Comparison of ENCODE assay signal across 8 cellular contexts in genomic region chr15:25862087-25862468, GRCh38. TPM values are rescaled to one million over a fixed set of nuclear protein-coding genes. Genes with fewer than 3 reads are reported as not detected.
DNase-seq lines count a peak whose midpoint lies in the region; ATAC-seq and TF ChIP-seq lines count a peak whose summit lies in the region.

No MANE protein-coding gene starts in this region.

- no peak overlapping the region for H3K27ac ChIP-seq in PC-3 (ENCODE audit: low read length)

- peak overlapping the region; percentile 75 for H3K4me3 ChIP-seq in PC-3 (ENCODE audit: low read length)

- H3K79me2 ChIP-seq in PC-3 (ENCODE audit: low read length): no peaks in the 10 kb centered on the region

- BruUV-seq in PC-3 (replicated peaks; lab: Mats Ljungman, UMichigan): no TSS peak

- peaks cover 12% of the 10 kb centered on the region for H3K36me3 Mint-ChIP-seq in effector memory CD8-positive, alpha-beta T cell (ENCODE audit: insufficient read depth)
- no peaks in the 10 kb centered on the region for H3K36me3 Mint-ChIP-seq in natural killer cell

- intact Hi-C loops in PC-3 (cut with micrococcal nuclease): no loop called here
- intact Hi-C loops in natural killer cell (cut with micrococcal nuclease): loop anchor here (5.0 kb wide), 1 partner anchor 1090 kb away; no protein-coding TSS in a partner anchor

- H3K9me3 Mint-ChIP-seq in effector memory CD8-positive, alpha-beta T cell: no peaks in the 10 kb centered on the region
- H3K9me3 Mint-ChIP-seq in natural killer cell: no peaks in the 10 kb centered on the region

- H3K4me2 ChIP-seq in PC-3 (ENCODE audit: low read length): peak overlapping the region; percentile 81

- ATAC-seq in PC-3: peak; percentile 17; the same call in 1 of the 2 replicates
- peak; percentile 27 for ATAC-seq in effector memory CD8-positive, alpha-beta T cell (replicated peaks)
- ATAC-seq in natural killer cell: peak; percentile 34 to 58 (median 55)
- no peak for ATAC-seq in GM18519 (IDR thresholded peaks at IDR 0.05; ENCODE audit: low FRiP score, unreplicated experiment)
- ATAC-seq in HG02623 (IDR thresholded peaks at IDR 0.05; ENCODE audit: unreplicated experiment): no peak
- no peak for ATAC-seq in HG03457 (IDR thresholded peaks at IDR 0.05; ENCODE audit: unreplicated experiment)

- POLR2A ChIA-PET in PC-3 (lab: Charles Lee; ENCODE audit: unreplicated experiment): no interaction called here

- no peak for TF ChIP-seq POLR2A in erythroblast (IDR thresholded peaks at IDR 0.05; ENCODE audit: low read length)

- peak overlapping the region; percentile 86 to 95 for H3K4me3 Mint-ChIP-seq in effector memory CD8-positive, alpha-beta T cell
- H3K4me3 Mint-ChIP-seq in natural killer cell: peak overlapping the region; percentile 96

- TF ChIP-seq CTCF in PC-3 (conservative IDR thresholded peaks at IDR 0.05; ENCODE audit: low read depth, low read length) (no peak), natural killer cell (IDR thresholded peaks at IDR 0.05) (no peak)

- H3K9ac ChIP-seq in PC-3 (ENCODE audit: low read length): peak overlapping the region; percentile 43; the same call in 1 of the 2 replicates

- H3F3A ChIP-seq in PC-3 (ENCODE audit: low read length, unreplicated experiment): no peaks in the 10 kb centered on the region

- no peaks in the 10 kb centered on the region for H3K9me2 ChIP-seq in PC-3 (replicated peaks; ENCODE audit: low read length)

- CTCF ChIA-PET in PC-3 (lab: Charles Lee): no interaction called here

- H3K36me3 ChIP-seq in PC-3 (ENCODE audit: low read depth, low read length): no peaks in the 10 kb centered on the region

- no peaks in the 10 kb centered on the region for H4K20me1 ChIP-seq in PC-3 (ENCODE audit: low read length)

- DNase-seq in AG08395 (ENCODE audit: low spot score) (peak; percentile 21), PC-3 (no peak), natural killer cell (no peak), erythroblast (lab: John Stamatoyannopoulos, UW) (no peak)
- no peak for DNase-seq in effector memory CD8-positive, alpha-beta T cell

- H3K27me3 ChIP-seq in PC-3 (ENCODE audit: low read length): no peaks in the 10 kb centered on the region

- H2AFZ ChIP-seq in PC-3 (ENCODE audit: low read length): peak overlapping the region; percentile 81

- H3K4me1 ChIP-seq in PC-3 (ENCODE audit: insufficient read depth, low read length): no peaks in the 10 kb centered on the region

- H3K9me3 ChIP-seq in PC-3 (ENCODE audit: low read length): no peaks in the 10 kb centered on the region

- peaks cover 35 to 38% of the 10 kb centered on the region in 2 donors for H3K4me1 Mint-ChIP-seq in effector memory CD8-positive, alpha-beta T cell (ENCODE audit: low read depth in 2 of 2)
- H3K4me1 Mint-ChIP-seq in natural killer cell: peaks cover 44 to 63% of the 10 kb centered on the region in 2 donors

- H3K27ac Mint-ChIP-seq in effector memory CD8-positive, alpha-beta T cell: peak overlapping the region; percentile 91 to 96
- H3K27ac Mint-ChIP-seq in natural killer cell: peak overlapping the region; percentile 95 to 98

- H3K27me3 Mint-ChIP-seq in effector memory CD8-positive, alpha-beta T cell: no peaks in the 10 kb centered on the region
- no peaks in the 10 kb centered on the region for H3K27me3 Mint-ChIP-seq in natural killer cell (ENCODE audit: low read depth in 2 of 2)

RNA-seq across cellular contexts. Expression of gene ATP10A, which starts 1.0 kb away (rescaled TPM):
- total RNA-seq in PC-3 (2014; rRNA removed) (2.6 and 5.0 TPM in 2 replicates), natural killer cell (10 to 100 TPM; 50.1 to 67.0 (median 51.2) TPM)

Comparison
In these comparisons a context has a peak if more than half of its experiments do, and no peak if none do; other contexts are left out.
1. ATAC-seq: peak in PC-3 (single experiment), effector memory CD8-positive, alpha-beta T cell (single experiment) and natural killer cell (3 of 3); none in GM18519 (single experiment), HG02623 (single experiment) and HG03457 (single experiment).